In the genomic region with DNA sequence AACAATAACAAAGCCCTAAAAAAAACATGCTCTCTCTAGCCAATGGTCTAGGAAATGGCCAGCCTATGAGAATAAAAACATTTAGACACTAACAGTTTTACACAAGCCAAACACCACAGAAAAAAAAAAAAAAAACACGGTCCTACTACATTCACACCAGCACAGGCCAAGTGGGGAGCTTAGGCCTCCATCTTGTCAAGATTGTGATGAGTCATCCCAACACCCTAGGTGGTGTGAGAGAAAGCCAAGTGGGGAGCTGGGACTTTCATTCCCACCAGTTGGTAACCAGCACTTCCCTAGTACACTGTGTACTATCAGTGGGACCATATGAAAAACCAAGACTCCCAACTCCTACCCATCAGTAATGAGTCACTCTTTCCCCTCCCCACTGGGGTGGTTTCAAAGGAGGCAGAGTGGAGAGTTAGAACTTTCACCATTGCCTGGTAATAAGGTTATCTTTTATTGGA, we compare ENCODE assay signal across 19 cellular contexts.
DNase-seq lines count a peak whose midpoint lies in the region; ATAC-seq and TF ChIP-seq lines count a peak whose summit lies in the region.
"Had no signal": no experiment of that assay in that cellular context is flagged by ENCODE, and none has a peak within 500 bp of the region (broad histone marks: within the 10 kb centered on the region; RNA-seq: fewer than 3 reads in every experiment).

No MANE protein-coding gene starts in this region.

- H3K9me3 Mint-ChIP-seq in progenitor cell of endocrine pancreas (ENCODE audit: low read depth): peaks cover 18% of the 10 kb centered on the region
- H3K9me3 Mint-ChIP-seq: HFFc6 had no signal

- no peak overlapping the region for H3K4me3 Mint-ChIP-seq in progenitor cell of endocrine pancreas (ENCODE audit: low read depth)
- H3K4me3 Mint-ChIP-seq: central memory CD8-positive, alpha-beta T cell; HFFc6; nephron progenitor cell had no signal

- ATAC-seq in omental fat pad (ENCODE audit: low FRiP score) (peak; percentile 51), upper lobe of right lung (no peak)
- ATAC-seq: activated CD4-positive, CD25-positive, alpha-beta regulatory T cell treated with anti-CD3 and anti-CD28 coated beads, Interleukin-2, amount 50 U/mL, for 24 hours; esophagus mucosa had no signal

- no peak for TF ChIP-seq CTCF in omental fat pad (IDR thresholded peaks at IDR 0.05)
- TF ChIP-seq CTCF in upper lobe of right lung (IDR thresholded peaks at IDR 0.05): no peak
- TF ChIP-seq CTCF in progenitor cell of endocrine pancreas (IDR thresholded peaks at IDR 0.05; ENCODE audit: unreplicated experiment): no peak

- H3K4me3 ChIP-seq in upper lobe of right lung: no peak overlapping the region

- H3K27me3 ChIP-seq in upper lobe of right lung: no peaks in the 10 kb centered on the region

- DNase-seq in HT1080 (ENCODE audit: low read depth) (peak; percentile 68), OCI-M1 (lab: John Stamatoyannopoulos, UW) (peak; percentile 91), brain pericyte (ENCODE audit: low read depth, low spot score) (peak; percentile 81), omental fat pad (ENCODE audit: low spot score) (no peak), upper lobe of right lung (no peak), progenitor cell of endocrine pancreas (ENCODE audit: low spot score, unreplicated experiment) (no peak), islet precursor cell (no peak)
- DNase-seq: COR-L47; effector CD4-positive, alpha-beta T cell; HFFc6; Karpas-422; midbrain; NCI-H1417 treated with DMSO at 0.1 percent for 48 hours; NCI-H526 treated with DMSO at 0.1 percent for 48 hours; nephron progenitor cell; T-helper 2 cell had no signal

- no peaks in the 10 kb centered on the region for H3K27me3 Mint-ChIP-seq in progenitor cell of endocrine pancreas
- H3K27me3 Mint-ChIP-seq: central memory CD8-positive, alpha-beta T cell had no signal

- H3K4me1 Mint-ChIP-seq in progenitor cell of endocrine pancreas (ENCODE audit: low read depth): peaks cover 4% of the 10 kb centered on the region
- H3K4me1 Mint-ChIP-seq: central memory CD8-positive, alpha-beta T cell; nephron progenitor cell had no signal

- intact Hi-C loops in upper lobe of right lung (cut with DNase I): no loop called here

- no peaks in the 10 kb centered on the region for H3K36me3 ChIP-seq in upper lobe of right lung

- no peaks in the 10 kb centered on the region for H3K36me3 Mint-ChIP-seq in progenitor cell of endocrine pancreas (ENCODE audit: insufficient read depth)

- no peak overlapping the region for H3K27ac Mint-ChIP-seq in progenitor cell of endocrine pancreas
- H3K27ac Mint-ChIP-seq: HFFc6, nephron progenitor cell had no signal

- H3K4me1 ChIP-seq in upper lobe of right lung: no peaks in the 10 kb centered on the region

- no peak overlapping the region for H3K27ac ChIP-seq in upper lobe of right lung

- no peaks in the 10 kb centered on the region for H3K9me3 ChIP-seq in upper lobe of right lung

Comparison
In these comparisons a context has a peak if more than half of its experiments do, and no peak if none do; other contexts are left out.
1. DNase-seq: peak in HT1080 (single experiment), OCI-M1 (single experiment) and brain pericyte (single experiment); none in omental fat pad (single experiment), upper lobe of right lung (single experiment), progenitor cell of endocrine pancreas (single experiment) and islet precursor cell (single experiment).